ENCODE assay signal across 8 cellular contexts in genomic region chr20:3888622-3889488, GRCh38. TPM values are rescaled to one million over a fixed set of nuclear protein-coding genes. Genes with fewer than 3 reads are reported as not detected.
DNase-seq lines count a peak whose midpoint lies in the region; ATAC-seq and TF ChIP-seq lines count a peak whose summit lies in the region.

PANK2 (plus strand) TSS chr20:3889387.

- no peaks in the 10 kb centered on the region for H3K36me3 ChIP-seq in colonic mucosa

- peaks cover 45% of the 10 kb centered on the region for H3K4me1 Mint-ChIP-seq in activated CD4-positive, alpha-beta T cell treated with anti-CD3 and anti-CD28 coated beads, Interleukin-2, amount 10 ng/mL, durations not matched to agents 24 days and 14 days

- H3K36me3 Mint-ChIP-seq in activated CD4-positive, alpha-beta T cell treated with anti-CD3 and anti-CD28 coated beads, Interleukin-2, amount 10 ng/mL, durations not matched to agents 24 days and 14 days (ENCODE audit: low read depth) = peaks cover 47% of the 10 kb centered on the region

- no peaks in the 10 kb centered on the region for H3K9me3 Mint-ChIP-seq in activated CD4-positive, alpha-beta T cell treated with anti-CD3 and anti-CD28 coated beads, Interleukin-2, amount 10 ng/mL, durations not matched to agents 24 days and 14 days

- intact Hi-C loops in activated CD4-positive, alpha-beta T cell treated with anti-CD3 and anti-CD28 coated beads, Interleukin-2, amount 10 ng/mL, durations not matched to agents 24 days and 14 days (cut with micrococcal nuclease) = loop anchor here (1.0 to 5.0 kb wide), 6 partner anchors 18 to 194 kb away; partner anchors contain the start of genes AP5S1, CENPB and RNF24
- intact Hi-C loops in colonic mucosa (cut with DNase I) = loop anchor here (10.0 kb wide), 1 partner anchor 186 kb away; no protein-coding TSS in a partner anchor

- peak within 1 kb of the TSS; percentile 99 for H3K27ac Mint-ChIP-seq in activated CD4-positive, alpha-beta T cell treated with anti-CD3 and anti-CD28 coated beads, Interleukin-2, amount 10 ng/mL, durations not matched to agents 24 days and 14 days

- DNase-seq in NCI-H526 treated with DMSO at 0.1 percent for 48 hours (lab: John Stamatoyannopoulos, UW) (peak; percentile 96), colonic mucosa (peak; percentile 100)
- peak; percentile 100 for DNase-seq in activated CD4-positive, alpha-beta T cell treated with anti-CD3 and anti-CD28 coated beads, Interleukin-2, amount 10 ng/mL, durations not matched to agents 24 days and 14 days
- DNase-seq in stimulated activated CD4-positive, alpha-beta T cell treated with anti-CD3 and anti-CD28 coated beads, Interleukin-1b, Interleukin-23, amount 100 ng/mL, for 4 hours (ENCODE audit: low read depth in 2 of 2) = peak; percentile 91 to 94

- H3K27me3 ChIP-seq in colonic mucosa (no peaks in the 10 kb centered on the region), layer of hippocampus (ENCODE audit: control insufficient read depth, insufficient read depth, low read length) (no peaks in the 10 kb centered on the region)

- peak within 1 kb of the TSS; percentile 92 for H3K27ac ChIP-seq in C4-2B
- peak within 1 kb of the TSS; percentile 94 for H3K27ac ChIP-seq in colonic mucosa
- H3K27ac ChIP-seq in layer of hippocampus (ENCODE audit: low read depth, low read length) = peak within 1 kb of the TSS; percentile 96

- peak within 1 kb of the TSS; percentile 91 for H3K4me3 ChIP-seq in colonic mucosa

- H3K4me3 Mint-ChIP-seq in activated CD4-positive, alpha-beta T cell treated with anti-CD3 and anti-CD28 coated beads, Interleukin-2, amount 10 ng/mL, durations not matched to agents 24 days and 14 days = peak within 1 kb of the TSS; percentile 100

- no peaks in the 10 kb centered on the region for H3K27me3 Mint-ChIP-seq in activated CD4-positive, alpha-beta T cell treated with anti-CD3 and anti-CD28 coated beads, Interleukin-2, amount 10 ng/mL, durations not matched to agents 24 days and 14 days

- H3K4me1 ChIP-seq in colonic mucosa = peaks cover 11% of the 10 kb centered on the region

- H3K9ac ChIP-seq in colonic mucosa (ENCODE audit: low read depth in 2 of 2, low read length in 2 of 2) = peak within 1 kb of the TSS; percentile 80 to 94

- ATAC-seq in GM19328 (IDR thresholded peaks at IDR 0.05; ENCODE audit: unreplicated experiment) (peak; percentile 92), HG03520 (IDR thresholded peaks at IDR 0.05; ENCODE audit: unreplicated experiment) (peak; percentile 85)

- H3K9me3 ChIP-seq in colonic mucosa = no peaks in the 10 kb centered on the region

- TF ChIP-seq CTCF in C4-2B (conservative IDR thresholded peaks at IDR 0.05) = no peak; the same call in 1 of the 2 replicates
- peak; percentile 29 for TF ChIP-seq CTCF in colonic mucosa (IDR thresholded peaks at IDR 0.05)

RNA-seq across cellular contexts. Expression of gene PANK2, which starts in this region (rescaled TPM):
- total RNA-seq in activated CD4-positive, alpha-beta T cell treated with anti-CD3 and anti-CD28 coated beads, Interleukin-2, amount 10 ng/mL, durations not matched to agents 24 days and 14 days = 45.4 and 52.2 TPM in 2 replicates
- total RNA-seq in colonic mucosa = 10 to 100 TPM; 29.7 to 31.3 TPM

Comparison
In these comparisons a context has a peak if more than half of its experiments do, and no peak if none do; other contexts are left out.
1. Peak in every context shown above with its lines: DNase-seq, ATAC-seq, H3K4me3 ChIP-seq and H3K27ac ChIP-seq.